Comparison of ENCODE assay signal across 9 cellular contexts in the genomic region with DNA sequence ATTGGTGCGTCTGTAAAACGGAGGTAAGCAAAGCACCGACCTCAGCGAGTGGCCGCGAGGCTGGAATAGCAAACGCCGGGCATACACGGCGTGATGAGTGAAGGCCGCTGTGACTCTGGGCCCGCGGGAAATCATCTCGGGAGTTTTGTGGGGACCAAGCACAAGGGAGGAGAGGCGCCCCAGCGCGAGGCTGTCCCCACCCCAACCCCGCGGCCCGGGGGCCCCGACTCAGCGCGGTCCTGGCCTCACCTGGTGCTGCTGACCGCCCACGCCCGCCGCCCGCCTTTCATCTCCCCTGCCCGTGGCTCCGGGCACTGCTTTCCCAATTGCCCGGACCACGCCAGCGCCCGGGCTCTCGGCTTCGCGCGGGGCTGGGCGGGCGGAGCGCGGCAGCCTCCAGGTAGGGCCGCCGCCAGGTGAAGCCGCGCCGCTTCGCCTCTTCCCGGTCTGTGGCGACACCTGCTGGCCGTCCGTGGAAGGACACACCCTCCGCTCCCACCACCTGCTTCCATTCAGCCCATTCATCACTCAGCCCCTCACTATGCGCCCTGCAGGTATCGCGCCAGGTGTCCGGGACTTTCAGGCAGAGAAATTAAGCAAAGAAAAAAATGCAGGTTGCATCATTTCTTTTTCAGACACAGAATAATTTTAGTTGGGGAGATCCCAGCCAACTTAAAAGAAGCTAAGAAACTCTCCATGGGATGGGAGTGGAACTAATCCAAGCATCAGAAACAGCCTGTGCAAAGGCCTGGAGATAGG.
DNase-seq lines count a peak whose midpoint lies in the region; ATAC-seq, FAIRE-seq and TF ChIP-seq lines count a peak whose summit lies in the region.
"Had no signal": no experiment of that assay in that cellular context is flagged by ENCODE, and none has a peak within 500 bp of the region (broad histone marks: within the 10 kb centered on the region; RNA-seq: fewer than 3 reads in every experiment).

No MANE protein-coding gene starts in this region.

- peak; percentile 65 for ATAC-seq in HG03457 (IDR thresholded peaks at IDR 0.05; ENCODE audit: unreplicated experiment)

- intact Hi-C loops in cardiac septum (cut with DNase I) = loop anchor here (1.0 kb wide), 1 partner anchor 1254 kb away; no protein-coding TSS in a partner anchor
- intact Hi-C loops in posterior vena cava (cut with DNase I) = loop anchor here (10.0 kb wide), 2 partner anchors 152 to 1252 kb away; no protein-coding TSS in a partner anchor

- FAIRE-seq in urothelium cell line (lab: Jason Lieb, UNC) = no peak
- FAIRE-seq: A204.1 had no signal

- DNase-seq in DMS 273 (lab: John Stamatoyannopoulos, UW; ENCODE audit: unreplicated experiment) (peak; percentile 52), DMS 273 treated with DMSO at 0.1 percent for 48 hours (lab: John Stamatoyannopoulos, UW) (no peak), cardiac septum (ENCODE audit: low spot score) (peak; percentile 85), posterior vena cava (ENCODE audit: low spot score) (peak; percentile 86), urothelium cell line (ENCODE audit: low spot score) (peak; percentile 75)
- DNase-seq in activated gamma-delta T cell treated with anti-CD3 and anti-CD28 coated beads, Interleukin-2, amount 50 U/mL, for 16 hours (ENCODE audit: low read depth) = peak; percentile 55

TF ChIP-seq in PFSK-1, 5 proteins besides CTCF, POLR2A, EP300 and RAD21:
- TF ChIP-seq, protein P1, sequence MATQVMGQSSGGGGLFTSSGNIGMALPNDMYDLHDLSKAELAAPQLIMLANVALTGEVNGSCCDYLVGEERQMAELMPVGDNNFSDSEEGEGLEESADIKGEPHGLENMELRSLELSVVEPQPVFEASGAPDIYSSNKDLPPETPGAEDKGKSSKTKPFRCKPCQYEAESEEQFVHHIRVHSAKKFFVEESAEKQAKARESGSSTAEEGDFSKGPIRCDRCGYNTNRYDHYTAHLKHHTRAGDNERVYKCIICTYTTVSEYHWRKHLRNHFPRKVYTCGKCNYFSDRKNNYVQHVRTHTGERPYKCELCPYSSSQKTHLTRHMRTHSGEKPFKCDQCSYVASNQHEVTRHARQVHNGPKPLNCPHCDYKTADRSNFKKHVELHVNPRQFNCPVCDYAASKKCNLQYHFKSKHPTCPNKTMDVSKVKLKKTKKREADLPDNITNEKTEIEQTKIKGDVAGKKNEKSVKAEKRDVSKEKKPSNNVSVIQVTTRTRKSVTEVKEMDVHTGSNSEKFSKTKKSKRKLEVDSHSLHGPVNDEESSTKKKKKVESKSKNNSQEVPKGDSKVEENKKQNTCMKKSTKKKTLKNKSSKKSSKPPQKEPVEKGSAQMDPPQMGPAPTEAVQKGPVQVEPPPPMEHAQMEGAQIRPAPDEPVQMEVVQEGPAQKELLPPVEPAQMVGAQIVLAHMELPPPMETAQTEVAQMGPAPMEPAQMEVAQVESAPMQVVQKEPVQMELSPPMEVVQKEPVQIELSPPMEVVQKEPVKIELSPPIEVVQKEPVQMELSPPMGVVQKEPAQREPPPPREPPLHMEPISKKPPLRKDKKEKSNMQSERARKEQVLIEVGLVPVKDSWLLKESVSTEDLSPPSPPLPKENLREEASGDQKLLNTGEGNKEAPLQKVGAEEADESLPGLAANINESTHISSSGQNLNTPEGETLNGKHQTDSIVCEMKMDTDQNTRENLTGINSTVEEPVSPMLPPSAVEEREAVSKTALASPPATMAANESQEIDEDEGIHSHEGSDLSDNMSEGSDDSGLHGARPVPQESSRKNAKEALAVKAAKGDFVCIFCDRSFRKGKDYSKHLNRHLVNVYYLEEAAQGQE (IDR thresholded peaks at IDR 0.05; ENCODE audit: insufficient read depth in 1 of 2, low read depth in 2 of 2, low read length in 2 of 2) = no peak
- peak; percentile 46 for TF ChIP-seq FOXP2 (optimal IDR thresholded peaks at IDR 0.05; ENCODE audit: borderline replicate concordance, extremely low read depth, extremely low read length, insufficient read depth)
TF ChIP-seq in PFSK-1: peak in this region for 1.
